Comparison of ENCODE assay signal across 9 cellular contexts in the genomic region with DNA sequence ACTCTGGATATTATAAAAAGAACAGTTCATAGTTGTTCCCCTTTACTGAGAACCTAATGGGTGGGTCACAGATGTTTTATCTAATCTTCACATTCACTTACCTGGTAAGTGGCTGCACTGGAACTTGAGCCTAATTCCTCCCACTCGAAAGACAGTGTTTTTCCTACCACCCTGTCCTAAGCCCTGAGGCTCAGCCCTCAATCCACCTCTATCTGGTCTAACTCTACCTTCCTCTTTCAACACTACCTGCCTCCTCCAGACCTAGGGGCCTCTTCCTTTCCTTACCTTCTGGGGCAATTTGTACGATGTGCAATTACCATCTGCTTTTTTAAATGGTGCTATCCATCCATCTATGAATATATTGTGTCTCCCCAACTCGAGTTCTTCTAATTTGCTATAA. TPM values are rescaled to one million over a fixed set of nuclear protein-coding genes. Genes with fewer than 3 reads are reported as not detected.
DNase-seq lines count a peak whose midpoint lies in the region; ATAC-seq, FAIRE-seq and TF ChIP-seq lines count a peak whose summit lies in the region.
"Had no signal": no experiment of that assay in that cellular context is flagged by ENCODE, and none has a peak within 500 bp of the region (broad histone marks: within the 10 kb centered on the region; RNA-seq: fewer than 3 reads in every experiment).

No MANE protein-coding gene starts in this region.

- intact Hi-C loops in Right ventricle myocardium superior (cut with DNase I): loop anchor here (1.0 kb wide), 1 partner anchor 153 kb away; no protein-coding TSS in a partner anchor
- intact Hi-C loops in cardiac septum (cut with DNase I): loop anchor here (2.0 to 5.0 kb wide), 2 partner anchors 95 to 153 kb away; no protein-coding TSS in a partner anchor
- intact Hi-C loops in HepG2 (cut with micrococcal nuclease; ENCODE audit: unreplicated experiment): loop anchor here (2.0 to 10.0 kb wide), 2 partner anchors 83 to 153 kb away; no protein-coding TSS in a partner anchor
- intact Hi-C loops in upper lobe of right lung (cut with DNase I): loop anchor here (5.0 kb wide), 1 partner anchor 150 kb away; no protein-coding TSS in a partner anchor

- H3K36me3 ChIP-seq in SK-N-MC (ENCODE audit: insufficient read depth, low read length) (no peaks in the 10 kb centered on the region), HepG2 (replicated peaks in 1 of 2; ENCODE audit: control insufficient read depth in 1 of 2, insufficient read depth in 2 of 2, low read length in 2 of 2) (no peaks in the 10 kb centered on the region), upper lobe of right lung (no peaks in the 10 kb centered on the region)

- no peak for TF ChIP-seq CTCF in HepG2 (CRISPR knock-in tag; IDR thresholded peaks at IDR 0.05)
- TF ChIP-seq CTCF in upper lobe of right lung (IDR thresholded peaks at IDR 0.05): no peak

- H3K27ac ChIP-seq in SK-N-MC (no peak overlapping the region), HepG2 (ENCODE audit: extremely low read length, insufficient read depth, low read length) (no peak overlapping the region), upper lobe of right lung (no peak overlapping the region)

- peak; percentile 38 for ATAC-seq in Right ventricle myocardium superior (ENCODE audit: poor library complexity)
- ATAC-seq in HepG2: peak; percentile 47
- peak; percentile 30 for ATAC-seq in upper lobe of right lung
- no peak for ATAC-seq in HG03159 (IDR thresholded peaks at IDR 0.05; ENCODE audit: unreplicated experiment)

- TF ChIP-seq EP300 in HepG2 (IDR thresholded peaks at IDR 0.05; ENCODE audit: low read depth in 2 of 2, low read length in 2 of 2): no peak
- TF ChIP-seq EP300 in HepG2 (CRISPR knock-in tag; IDR thresholded peaks at IDR 0.05; ENCODE audit: borderline replicate concordance): no peak

- DNase-seq in Right ventricle myocardium superior (no peak), cardiac septum (ENCODE audit: low spot score) (no peak), SK-N-MC (ENCODE audit: low read depth, low spot score) (no peak), HepG2 (ENCODE audit: low spot score) (no peak), upper lobe of right lung (no peak), NCI-H2029 treated with DMSO at 0.1 percent for 48 hours (lab: John Stamatoyannopoulos, UW) (no peak), SW480 (ENCODE audit: low spot score) (no peak)

- whole genome bisulfite sequencing in HepG2 (ENCODE audit: low lambda C conversion rate): 73% methylated on average over 3 of the region's 3 CpGs

- no peak for TF ChIP-seq POLR2A in HepG2 (IDR thresholded peaks at IDR 0.05; ENCODE audit: insufficient read depth in 1 of 2, low read depth in 2 of 2, low read length in 2 of 2)

- CTCF ChIA-PET in HepG2 (lab: Yijun Ruan, JAX; ENCODE audit: low intra/inter-chr PET ratio, low total read pairs): interaction anchor here (0.5 to 1.8 kb wide), 4 partner anchors 41 to 153 kb away, joined by 3 to 13 read pairs (median 4); no protein-coding TSS in a partner anchor

- H2AFZ ChIP-seq in HepG2 (ENCODE audit: low read length): no peak overlapping the region

- H3K9ac ChIP-seq in SK-N-MC (ENCODE audit: insufficient read length): no peak overlapping the region
- H3K9ac ChIP-seq in HepG2 (ENCODE audit: insufficient read depth, low read depth, low read length): no peak overlapping the region

- H3K4me1 ChIP-seq in HepG2 (ENCODE audit: insufficient read depth, low read length) (peaks cover 37% of the 10 kb centered on the region), upper lobe of right lung (no peaks in the 10 kb centered on the region)

- BruUV-seq in HepG2 (replicated peaks; lab: Mats Ljungman, UMichigan): no TSS peak

- no peaks in the 10 kb centered on the region for H4K20me1 ChIP-seq in HepG2 (ENCODE audit: insufficient read depth, low read length)

- H3K27me3 ChIP-seq in HepG2 (ENCODE audit: control insufficient read depth in 1 of 2, insufficient read depth in 2 of 2, low read length in 2 of 2): peaks cover 0 to 1% of the 10 kb centered on the region in 2 experiments; a peak in 1 of 5 replicates
- H3K27me3 ChIP-seq in upper lobe of right lung: no peaks in the 10 kb centered on the region

- no peak for TF ChIP-seq RAD21 in HepG2 (CRISPR knock-in tag; IDR thresholded peaks at IDR 0.05)

- FAIRE-seq in HepG2 (lab: Jason Lieb, UNC): no peak
- FAIRE-seq: endometrium had no signal

- H3K9me3 ChIP-seq in SK-N-MC (ENCODE audit: low read depth, low read length) (no peaks in the 10 kb centered on the region), HepG2 (ENCODE audit: low read length) (no peaks in the 10 kb centered on the region), upper lobe of right lung (no peaks in the 10 kb centered on the region)

- peak overlapping the region; percentile 67; the same call in 1 of the 2 replicates for H3K4me2 ChIP-seq in HepG2 (ENCODE audit: low read depth, low read length)

- H3K79me2 ChIP-seq in HepG2 (ENCODE audit: insufficient read depth, low read length): no peaks in the 10 kb centered on the region

- H3K4me3 ChIP-seq in SK-N-MC (0 out of 2 replicates have a peak overlapping the region, but pooled peaks have one; percentile 58), HepG2 (replicated peaks in 1 of 3; ENCODE audit: insufficient read depth in 1 of 3, low read depth in 2 of 3, low read length in 3 of 3) (no peak overlapping the region), upper lobe of right lung (no peak overlapping the region)

- in situ Hi-C loops in HepG2 (cut with HindIII; ENCODE audit: extremely low pct_ligation_motif_present, low pct_unique_long_range_greater_than_20kb): loop anchor here (25.0 kb wide), 1 partner anchor 345 kb away; the partner anchor contains the start of genes ADGRF3 and SELENOI

- POLR2A ChIA-PET in HepG2 (lab: Yijun Ruan, JAX): interaction anchor here (0.8 kb wide), 1 partner anchor 42 kb away, joined by 5 read pairs; the partner anchor contains the start of gene RAB10

TF ChIP-seq in HepG2, 621 proteins besides CTCF, POLR2A, EP300 and RAD21:
- TF ChIP-seq SP5 (CRISPR knock-in tag; IDR thresholded peaks at IDR 0.05; ENCODE audit: borderline replicate concordance, low read depth) (0 out of 2 replicates have a peak, but pooled peaks have one; percentile 4), FOXK2 (IDR thresholded peaks at IDR 0.05) (no peak), KLF16 (CRISPR knock-in tag; IDR thresholded peaks at IDR 0.05) (peak in 1 of 2 experiments; percentile 1; a peak in 1 of 4 replicates)

RNA-seq across cellular contexts. Expression of gene KIF3C, which starts 9.7 kb away (rescaled TPM):
- total RNA-seq in Right ventricle myocardium superior (3.2 TPM), cardiac septum (5.5 TPM), HepG2 (2016; rRNA removed; fragmentation: Illumina TruSeq; extraction: Trizol) (3.4 and 3.6 TPM in 2 replicates), upper lobe of right lung (6.5 TPM)
- 2.6 and 3.1 TPM in 2 replicates for total RNA-seq in HepG2 (2016; cell fraction: cytosol; rRNA removed; fragmentation: Illumina TruSeq; extraction: Trizol; ENCODE audit: low read depth)
- total RNA-seq in HepG2 (2016; cell fraction: insoluble cytoplasmic fraction; rRNA removed; fragmentation: Illumina TruSeq; extraction: Trizol): 3.3 and 4.2 TPM in 2 replicates
- 6.0 and 7.0 TPM in 2 replicates for total RNA-seq in HepG2 (2016; cell fraction: membrane; rRNA removed; fragmentation: Illumina TruSeq; extraction: Trizol)
- 3.7 TPM in 2 replicates for total RNA-seq in HepG2 (2016; cell fraction: nucleus; rRNA removed; fragmentation: Illumina TruSeq; extraction: Trizol)
- polyA plus RNA-seq in HepG2 (2011; rRNA removed): 4.8 and 4.9 TPM in 2 replicates
- polyA plus RNA-seq in HepG2 (2011; cell fraction: cytosol; rRNA removed): 3.8 and 4.0 TPM in 2 replicates
- 3.6 and 4.6 TPM in 2 replicates for polyA plus RNA-seq in HepG2 (2011; cell fraction: nucleus; rRNA removed)
- 7.3 and 11.4 TPM in 2 replicates for polyA plus RNA-seq in HepG2 (2012)
- 2.1 and 2.7 TPM in 2 replicates for polyA plus RNA-seq in HepG2 (2016; cell fraction: cytosol; fragmentation: Illumina TruSeq; extraction: Trizol; ENCODE audit: low read depth)
- polyA plus RNA-seq in HepG2 (2016; cell fraction: insoluble cytoplasmic fraction; fragmentation: Illumina TruSeq; extraction: Trizol; ENCODE audit: low read depth): 3.7 and 4.9 TPM in 2 replicates
- polyA plus RNA-seq in HepG2 (2016; cell fraction: membrane; fragmentation: Illumina TruSeq; extraction: Trizol; ENCODE audit: low read depth): 6.1 and 6.3 TPM in 2 replicates
- polyA plus RNA-seq in HepG2 (2016; cell fraction: nucleus; fragmentation: Illumina TruSeq; extraction: Trizol; ENCODE audit: insufficient read depth, low read depth): 4.6 and 4.7 TPM in 2 replicates
- 2.6 and 8.0 TPM in 2 replicates for polyA minus RNA-seq in HepG2 (2011; rRNA and poly(A)+ RNA removed; ENCODE audit: low replicate concordance)
- 3.7 and 5.7 TPM in 2 replicates for polyA minus RNA-seq in HepG2 (2011; cell fraction: cytosol; rRNA and poly(A)+ RNA removed)
- 5.5 and 7.8 TPM in 2 replicates for polyA minus RNA-seq in HepG2 (2011; cell fraction: nucleus; rRNA and poly(A)+ RNA removed)

RNA-seq across cellular contexts. Expression of gene RAB10, which starts 41.9 kb away (rescaled TPM):
- total RNA-seq in Right ventricle myocardium superior (91.9 TPM), cardiac septum (79.4 TPM), HepG2 (2016; rRNA removed; fragmentation: Illumina TruSeq; extraction: Trizol) (106 and 120 TPM in 2 replicates), upper lobe of right lung (111 TPM)
- 19.3 and 24.2 TPM in 2 replicates for total RNA-seq in HepG2 (2016; cell fraction: cytosol; rRNA removed; fragmentation: Illumina TruSeq; extraction: Trizol; ENCODE audit: low read depth)
- total RNA-seq in HepG2 (2016; cell fraction: insoluble cytoplasmic fraction; rRNA removed; fragmentation: Illumina TruSeq; extraction: Trizol): 113 and 116 TPM in 2 replicates
- total RNA-seq in HepG2 (2016; cell fraction: membrane; rRNA removed; fragmentation: Illumina TruSeq; extraction: Trizol): 40.0 and 43.5 TPM in 2 replicates
- total RNA-seq in HepG2 (2016; cell fraction: nucleus; rRNA removed; fragmentation: Illumina TruSeq; extraction: Trizol): 72.2 and 76.5 TPM in 2 replicates
- 39.0 and 48.2 TPM in 2 replicates for polyA plus RNA-seq in HepG2 (2011; rRNA removed)
- 33.3 and 40.9 TPM in 2 replicates for polyA plus RNA-seq in HepG2 (2011; cell fraction: cytosol; rRNA removed)
- polyA plus RNA-seq in HepG2 (2011; cell fraction: nucleus; rRNA removed): 28.6 and 31.9 TPM in 2 replicates
- polyA plus RNA-seq in HepG2 (2012): 98.5 and 102 TPM in 2 replicates
- 18.0 and 27.8 TPM in 2 replicates for polyA plus RNA-seq in HepG2 (2016; cell fraction: cytosol; fragmentation: Illumina TruSeq; extraction: Trizol; ENCODE audit: low read depth)
- 113 and 118 TPM in 2 replicates for polyA plus RNA-seq in HepG2 (2016; cell fraction: insoluble cytoplasmic fraction; fragmentation: Illumina TruSeq; extraction: Trizol; ENCODE audit: low read depth)
- polyA plus RNA-seq in HepG2 (2016; cell fraction: membrane; fragmentation: Illumina TruSeq; extraction: Trizol; ENCODE audit: low read depth): 28.6 and 39.1 TPM in 2 replicates
- polyA plus RNA-seq in HepG2 (2016; cell fraction: nucleus; fragmentation: Illumina TruSeq; extraction: Trizol; ENCODE audit: insufficient read depth, low read depth): 112 and 122 TPM in 2 replicates
- 42.7 and 61.6 TPM in 2 replicates for polyA minus RNA-seq in HepG2 (2011; rRNA and poly(A)+ RNA removed; ENCODE audit: low replicate concordance)
- 82.0 and 98.0 TPM in 2 replicates for polyA minus RNA-seq in HepG2 (2011; cell fraction: cytosol; rRNA and poly(A)+ RNA removed)
- polyA minus RNA-seq in HepG2 (2011; cell fraction: nucleus; rRNA and poly(A)+ RNA removed): 46.1 and 55.2 TPM in 2 replicates
